Comparison of ENCODE assay signal across 14 cellular contexts in genomic region chr5:80230269-80230992, GRCh38. TPM values are rescaled to one million over a fixed set of nuclear protein-coding genes. Genes with fewer than 3 reads are reported as not detected.
DNase-seq lines count a peak whose midpoint lies in the region; ATAC-seq and TF ChIP-seq lines count a peak whose summit lies in the region.
"Had no signal": no experiment of that assay in that cellular context is flagged by ENCODE, and none has a peak within 500 bp of the region (broad histone marks: within the 10 kb centered on the region; RNA-seq: fewer than 3 reads in every experiment).

No MANE protein-coding gene starts in this region.

- no peak overlapping the region for H2AK5ac ChIP-seq in H9 (ENCODE audit: insufficient read length, low read length)

- peak overlapping the region in 3 of 4 donors; percentile 36 to 68 (median 50) for H3K4me3 Mint-ChIP-seq in CD4-positive, CD25-positive, alpha-beta regulatory T cell
- H3K4me3 Mint-ChIP-seq in H9: no peak overlapping the region
- H3K4me3 Mint-ChIP-seq in naive thymus-derived CD4-positive, alpha-beta T cell: peak overlapping the region in 9 of 10 donors; percentile 26 to 73 (median 65)
- H3K4me3 Mint-ChIP-seq in T-helper 2 cell treated with Interferon-gamma antibody and Interleukin-4, amounts not matched to agents 5 μg/mL and 100 μg/mL, for 36 hours: no peak overlapping the region

- no peak overlapping the region for H2BK120ac ChIP-seq in H9 (ENCODE audit: low read depth, low read length, poor library complexity, severe bottlenecking)

- H3K4me2 ChIP-seq in H9 (ENCODE audit: insufficient read depth, insufficient read length, low read length): no peak overlapping the region

- CTCF ChIA-PET in naive thymus-derived CD4-positive, alpha-beta T cell (lab: Charles Lee): interaction anchor here (0.7 kb wide), 1 partner anchor 153 kb away, joined by 3 read pairs; no protein-coding TSS in a partner anchor

- peaks cover 14% of the 10 kb centered on the region for H3K79me1 ChIP-seq in H9 (ENCODE audit: insufficient read depth, low read depth, low read length, poor library complexity, severe bottlenecking)

- H3K14ac ChIP-seq in H9 (ENCODE audit: insufficient read depth, low read length): no peak overlapping the region

- no peaks in the 10 kb centered on the region for H3K9me3 ChIP-seq in CD4-positive, CD25-positive, alpha-beta regulatory T cell (ENCODE audit: control insufficient read depth in 2 of 2, low read length in 2 of 2)
- no peaks in the 10 kb centered on the region for H3K9me3 ChIP-seq in H9 (ENCODE audit: control insufficient read depth, low read depth, low read length)
- no peaks in the 10 kb centered on the region for H3K9me3 ChIP-seq in naive thymus-derived CD4-positive, alpha-beta T cell (ENCODE audit: control insufficient read depth in 2 of 3, low read length in 3 of 3)

- POLR2A ChIA-PET in naive thymus-derived CD4-positive, alpha-beta T cell (lab: Charles Lee): interaction anchor here (0.7 to 1.2 kb wide), 3 partner anchors 13 to 83 kb away, joined by 3 to 4 read pairs (median 3); no protein-coding TSS in a partner anchor

- H3K4ac ChIP-seq in H9 (ENCODE audit: low read depth, low read length): no peak overlapping the region

- H3K36me3 Mint-ChIP-seq in CD4-positive, CD25-positive, alpha-beta regulatory T cell: peaks cover 18% of the 10 kb centered on the region
- H3K36me3 Mint-ChIP-seq in H9 (ENCODE audit: insufficient read depth in 1 of 3, low read depth in 3 of 3): peaks cover 0 to under 1% (median 0%) of the 10 kb centered on the region in 3 experiments; a peak in 1 of 7 replicates
- H3K36me3 Mint-ChIP-seq in naive thymus-derived CD4-positive, alpha-beta T cell: peaks cover 3 to 11% (median 7%) of the 10 kb centered on the region in 5 donors
- H3K36me3 Mint-ChIP-seq in T-helper 2 cell treated with Interferon-gamma antibody and Interleukin-4, amounts not matched to agents 5 μg/mL and 100 μg/mL, for 36 hours (ENCODE audit: low read depth): peaks cover 43% of the 10 kb centered on the region

- H3K27ac Mint-ChIP-seq in CD4-positive, CD25-positive, alpha-beta regulatory T cell: peak overlapping the region in 2 of 3 donors; percentile 37 to 79
- peak overlapping the region; percentile 65 to 88 (median 85); a peak in 5 of 7 replicates for H3K27ac Mint-ChIP-seq in H9
- H3K27ac Mint-ChIP-seq in naive thymus-derived CD4-positive, alpha-beta T cell: peak overlapping the region in 8 of 9 donors; percentile 70 to 91 (median 73)
- no peak overlapping the region for H3K27ac Mint-ChIP-seq in T-helper 2 cell treated with Interferon-gamma antibody and Interleukin-4, amounts not matched to agents 5 μg/mL and 100 μg/mL, for 36 hours

- no peak overlapping the region for H2BK20ac ChIP-seq in H9 (ENCODE audit: low read depth, low read length, poor library complexity, severe bottlenecking)

- H2BK12ac ChIP-seq in H9 (ENCODE audit: insufficient read length, low read depth, low read length): no peak overlapping the region

- ATAC-seq in CD4-positive, CD25-positive, alpha-beta regulatory T cell (ENCODE audit: low read depth in 2 of 2): no peak
- no peak for ATAC-seq in naive thymus-derived CD4-positive, alpha-beta T cell

- no peak for DNase-seq in CD4-positive, CD25-positive, alpha-beta regulatory T cell
- DNase-seq in H9: no peak
- DNase-seq in naive thymus-derived CD4-positive, alpha-beta T cell: no peak
- DNase-seq in kidney tubule cell (ENCODE audit: low spot score): no peak
- no peak for DNase-seq in T-helper 1 cell
- DNase-seq in T-helper 2 cell treated with Interferon-gamma antibody and Interleukin-4, amounts not matched to agents 5 μg/mL and 100 μg/mL, for 36 hours (ENCODE audit: low spot score): no peak
- no peak for DNase-seq in amniotic stem cell (lab: John Stamatoyannopoulos, UW)
- DNase-seq: activated CD8-positive, alpha-beta memory T cell treated with anti-CD3 and anti-CD28 coated beads for 24 hours; activated naive CD4-positive, alpha-beta T cell; erythroblast; head of caudate nucleus; NCI-H146; NCI-H524 had no signal

- H3K9me3 Mint-ChIP-seq in CD4-positive, CD25-positive, alpha-beta regulatory T cell: no peaks in the 10 kb centered on the region
- H3K9me3 Mint-ChIP-seq in H9: no peaks in the 10 kb centered on the region
- no peaks in the 10 kb centered on the region for H3K9me3 Mint-ChIP-seq in naive thymus-derived CD4-positive, alpha-beta T cell
- no peaks in the 10 kb centered on the region for H3K9me3 Mint-ChIP-seq in T-helper 2 cell treated with Interferon-gamma antibody and Interleukin-4, amounts not matched to agents 5 μg/mL and 100 μg/mL, for 36 hours

- no peak overlapping the region for H2BK15ac ChIP-seq in H9 (ENCODE audit: low read depth, low read length)

- H4K20me1 ChIP-seq in H9 (ENCODE audit: control insufficient read depth, insufficient read depth, insufficient read length): no peaks in the 10 kb centered on the region

- no peak overlapping the region for H2AFZ ChIP-seq in H9 (ENCODE audit: low read length)

- no peaks in the 10 kb centered on the region for H3K27me3 ChIP-seq in CD4-positive, CD25-positive, alpha-beta regulatory T cell (ENCODE audit: control insufficient read depth, insufficient read depth, low read length)
- H3K27me3 ChIP-seq in H9 (ENCODE audit: insufficient read depth, low read length): no peaks in the 10 kb centered on the region
- H3K27me3 ChIP-seq in naive thymus-derived CD4-positive, alpha-beta T cell (ENCODE audit: control insufficient read depth in 2 of 2, insufficient read depth in 2 of 2, low read length in 2 of 2): no peaks in the 10 kb centered on the region

- H3K18ac ChIP-seq in H9 (ENCODE audit: insufficient read length, low read depth, low read length): no peak overlapping the region

- H3K36me3 ChIP-seq in CD4-positive, CD25-positive, alpha-beta regulatory T cell (ENCODE audit: control insufficient read depth, insufficient read depth, low read length): no peaks in the 10 kb centered on the region
- no peaks in the 10 kb centered on the region for H3K36me3 ChIP-seq in naive thymus-derived CD4-positive, alpha-beta T cell (ENCODE audit: control insufficient read depth in 2 of 3, insufficient read depth in 3 of 3, low read length in 3 of 3)

- H3K4me1 ChIP-seq in CD4-positive, CD25-positive, alpha-beta regulatory T cell (ENCODE audit: control insufficient read depth, insufficient read depth, low read length, poor library complexity, severe bottlenecking): peaks cover 24% of the 10 kb centered on the region
- peaks cover 6% of the 10 kb centered on the region; the same call in 1 of the 2 replicates for H3K4me1 ChIP-seq in H9 (ENCODE audit: insufficient read depth, low read length)
- peaks cover 12 to 57% of the 10 kb centered on the region in 2 donors for H3K4me1 ChIP-seq in naive thymus-derived CD4-positive, alpha-beta T cell (ENCODE audit: control insufficient read depth in 2 of 2, insufficient read depth in 2 of 2, low read length in 2 of 2)

- intact Hi-C loops in naive thymus-derived CD4-positive, alpha-beta T cell (cut with micrococcal nuclease): loop anchor here in 1 of 2 donors (1.0 kb wide), 1 partner anchor 10 kb away; no protein-coding TSS in a partner anchor

- H4K91ac ChIP-seq in H9 (ENCODE audit: insufficient read length, low read depth, low read length): no peak overlapping the region

- no peak overlapping the region for H4K5ac ChIP-seq in H9 (ENCODE audit: insufficient read length, low read depth, low read length)

- H4K8ac ChIP-seq in H9 (replicated peaks; ENCODE audit: insufficient read length, low read depth, low read length): no peak overlapping the region

- H3K23ac ChIP-seq in H9 (ENCODE audit: insufficient read length, low read depth, low read length): no peak overlapping the region

- no peak overlapping the region for H3T11ph ChIP-seq in H9 (ENCODE audit: low read length)

- TF ChIP-seq CTCF in H9 (conservative IDR thresholded peaks at IDR 0.05): no peak

- no CpG with 5 or more reads among the region's 7 CpGs for WGBS in H9 (ENCODE audit: extremely low coverage, insufficient read length, low lambda C conversion rate)

- H2BK5ac ChIP-seq in H9 (ENCODE audit: insufficient read length, low read length): no peak overlapping the region

- no peak overlapping the region for H3K27ac ChIP-seq in CD4-positive, CD25-positive, alpha-beta regulatory T cell (ENCODE audit: insufficient read depth, low read length, poor library complexity, severe bottlenecking)
- H3K27ac ChIP-seq in H9 (ENCODE audit: insufficient read length, low read depth, low read length) (no peak overlapping the region), angular gyrus (ENCODE audit: low read depth, low read length) (peak overlapping the region; percentile 19)
- H3K27ac ChIP-seq in naive thymus-derived CD4-positive, alpha-beta T cell (ENCODE audit: low read depth, low read length): peak overlapping the region; percentile 34

- H3K27me3 Mint-ChIP-seq in CD4-positive, CD25-positive, alpha-beta regulatory T cell: no peaks in the 10 kb centered on the region
- H3K27me3 Mint-ChIP-seq in H9 (ENCODE audit: low read depth): no peaks in the 10 kb centered on the region
- H3K27me3 Mint-ChIP-seq in naive thymus-derived CD4-positive, alpha-beta T cell: no peaks in the 10 kb centered on the region
- no peaks in the 10 kb centered on the region for H3K27me3 Mint-ChIP-seq in T-helper 2 cell treated with Interferon-gamma antibody and Interleukin-4, amounts not matched to agents 5 μg/mL and 100 μg/mL, for 36 hours (ENCODE audit: low read depth)

- H3K9ac ChIP-seq in H9 (ENCODE audit: extremely low read depth, insufficient read length, low read length): no peak overlapping the region

- H3K23me2 ChIP-seq in H9 (ENCODE audit: insufficient read length, low read depth, low read length, poor library complexity, severe bottlenecking): no peaks in the 10 kb centered on the region

- peaks cover 24 to 81% (median 45%) of the 10 kb centered on the region in 4 donors for H3K4me1 Mint-ChIP-seq in CD4-positive, CD25-positive, alpha-beta regulatory T cell
- H3K4me1 Mint-ChIP-seq in H9: peaks cover 25 to 31% of the 10 kb centered on the region in 2 experiments
- H3K4me1 Mint-ChIP-seq in naive thymus-derived CD4-positive, alpha-beta T cell: peaks cover 52 to 92% (median 78%) of the 10 kb centered on the region in 7 donors
- H3K4me1 Mint-ChIP-seq in T-helper 2 cell treated with Interferon-gamma antibody and Interleukin-4, amounts not matched to agents 5 μg/mL and 100 μg/mL, for 36 hours (ENCODE audit: low read depth): peaks cover 49% of the 10 kb centered on the region

- H3K56ac ChIP-seq in H9 (ENCODE audit: insufficient read length, low read depth, low read length): no peak overlapping the region

- no peak overlapping the region for H3K4me3 ChIP-seq in CD4-positive, CD25-positive, alpha-beta regulatory T cell (ENCODE audit: low read depth, low read length)
- no peak overlapping the region for H3K4me3 ChIP-seq in naive thymus-derived CD4-positive, alpha-beta T cell (ENCODE audit: low read length)

- peaks cover 34% of the 10 kb centered on the region for H3K79me2 ChIP-seq in H9 (ENCODE audit: insufficient read depth, low read length)

RNA-seq across cellular contexts. Expression of gene SERINC5, which starts 25.4 kb away (rescaled TPM):
- 80.3 TPM for total RNA-seq in CD4-positive, CD25-positive, alpha-beta regulatory T cell
- polyA plus RNA-seq in CD4-positive, CD25-positive, alpha-beta regulatory T cell: 10 to 100 TPM; 12.7 to 21.5 (median 14.9) TPM
- total RNA-seq in H9 (2021): 52.3 and 54.7 TPM in 2 replicates
- 100 to 1,000 TPM in 4 of 5 experiments, 10 to 100 TPM in 1; 71.2 to 164 (median 163) TPM for total RNA-seq in naive thymus-derived CD4-positive, alpha-beta T cell
- polyA plus RNA-seq in naive thymus-derived CD4-positive, alpha-beta T cell: 10 to 100 TPM; 34.3 to 34.9 TPM

Comparison
In these comparisons a context has a peak if more than half of its experiments do, and no peak if none do; other contexts are left out.
1. H3K27ac ChIP-seq: peak in angular gyrus (single experiment) and naive thymus-derived CD4-positive, alpha-beta T cell (single experiment); none in CD4-positive, CD25-positive, alpha-beta regulatory T cell (single experiment) and H9 (single experiment).
2. H3K4me3 Mint-ChIP-seq: peak in CD4-positive, CD25-positive, alpha-beta regulatory T cell (3 of 4) and naive thymus-derived CD4-positive, alpha-beta T cell (9 of 10); none in H9 (0 of 2) and T-helper 2 cell treated with Interferon-gamma antibody and Interleukin-4, amounts not matched to agents 5 μg/mL and 100 μg/mL, for 36 hours (single experiment).